ENCODE assay signal across 11 cellular contexts in genomic region chr12:108822458-108823205, GRCh38. TPM values are rescaled to one million over a fixed set of nuclear protein-coding genes. Genes with fewer than 3 reads are reported as not detected.
DNase-seq lines count a peak whose midpoint lies in the region; ATAC-seq and TF ChIP-seq lines count a peak whose summit lies in the region.
"Had no signal": no experiment of that assay in that cellular context is flagged by ENCODE, and none has a peak within 500 bp of the region (broad histone marks: within the 10 kb centered on the region; RNA-seq: fewer than 3 reads in every experiment).

No MANE protein-coding gene starts in this region.

- H3K9me3 Mint-ChIP-seq in CD14-positive monocyte (peaks cover 0 to 2% (median 0%) of the 10 kb centered on the region in 7 donors), chondrocyte (ENCODE audit: low read depth) (no peaks in the 10 kb centered on the region)
- H3K9me3 Mint-ChIP-seq in natural killer cell treated with Interleukin-12 subunit alpha and Interleukin-12 subunit beta and Interleukin-15 and Interleukin-18, amount 100 ng/mL, for 72 hours, result no peaks in the 10 kb centered on the region
- H3K9me3 Mint-ChIP-seq: stimulated activated naive CD8-positive, alpha-beta T cell treated with anti-CD3 and anti-CD28 coated beads, Interleukin-15, amount 100 ng/mL, for 72 hours had no signal

- H3K9me3 ChIP-seq in MG63, result no peaks in the 10 kb centered on the region

- H3K4me3 ChIP-seq in MG63, result no peak overlapping the region

- TF ChIP-seq CTCF in CD14-positive monocyte (IDR thresholded peaks at IDR 0.05) (no peak), chondrocyte (IDR thresholded peaks at IDR 0.05) (no peak)

- peaks cover 83% of the 10 kb centered on the region for H3K36me3 ChIP-seq in MG63

- H3K27me3 Mint-ChIP-seq in CD14-positive monocyte (ENCODE audit: low read depth in 3 of 3), result peaks cover 0 to 2% (median 0%) of the 10 kb centered on the region in 3 donors
- no peaks in the 10 kb centered on the region for H3K27me3 Mint-ChIP-seq in chondrocyte (ENCODE audit: low read depth)
- no peaks in the 10 kb centered on the region for H3K27me3 Mint-ChIP-seq in natural killer cell treated with Interleukin-12 subunit alpha and Interleukin-12 subunit beta and Interleukin-15 and Interleukin-18, amount 100 ng/mL, for 72 hours
- H3K27me3 Mint-ChIP-seq: activated CD4-positive, alpha-beta T cell treated with anti-CD3 and anti-CD28 coated beads for 36 hours; stimulated activated naive CD8-positive, alpha-beta T cell treated with anti-CD3 and anti-CD28 coated beads, Interleukin-15, amount 100 ng/mL, for 72 hours had no signal

- DNase-seq in CD14-positive monocyte (ENCODE audit: low spot score) (no peak), NCI-H146 (lab: John Stamatoyannopoulos, UW) (peak; percentile 45), chondrocyte (ENCODE audit: low spot score) (no peak), NCI-H345 (lab: John Stamatoyannopoulos, UW) (no peak), MG63 (no peak), iPS-NIHi7 (ENCODE audit: extremely low spot score) (no peak)
- no peak for DNase-seq in natural killer cell treated with Interleukin-12 subunit alpha and Interleukin-12 subunit beta and Interleukin-15 and Interleukin-18, amount 100 ng/mL, for 72 hours (ENCODE audit: low spot score)

- no peak for ATAC-seq in natural killer cell treated with Interleukin-12 subunit alpha and Interleukin-12 subunit beta and Interleukin-15 and Interleukin-18, amount 100 ng/mL, for 72 hours
- no peak for ATAC-seq in GM18505 (IDR thresholded peaks at IDR 0.05; ENCODE audit: unreplicated experiment)

- H3K27ac Mint-ChIP-seq in CD14-positive monocyte (peak overlapping the region; percentile 97 to 99 (median 98)), chondrocyte (ENCODE audit: unreplicated experiment) (peak overlapping the region; percentile 99)
- peak overlapping the region; percentile 95 to 98 for H3K27ac Mint-ChIP-seq in natural killer cell treated with Interleukin-12 subunit alpha and Interleukin-12 subunit beta and Interleukin-15 and Interleukin-18, amount 100 ng/mL, for 72 hours

- intact Hi-C loops in CD14-positive monocyte (cut with micrococcal nuclease), result loop anchor here (1.0 to 10.0 kb wide), 5 partner anchors 16 to 130 kb away; partner anchors contain the start of gene SSH1 (in 1 of the 2)

- H3K36me3 Mint-ChIP-seq in CD14-positive monocyte, result peaks cover 38 to 40% of the 10 kb centered on the region in 2 donors
- H3K36me3 Mint-ChIP-seq in chondrocyte (ENCODE audit: low read depth), result peaks cover 36% of the 10 kb centered on the region
- H3K36me3 Mint-ChIP-seq in natural killer cell treated with Interleukin-12 subunit alpha and Interleukin-12 subunit beta and Interleukin-15 and Interleukin-18, amount 100 ng/mL, for 72 hours, result no peaks in the 10 kb centered on the region

- peaks cover 89% of the 10 kb centered on the region for H3K4me1 Mint-ChIP-seq in CD14-positive monocyte
- peaks cover 89% of the 10 kb centered on the region for H3K4me1 Mint-ChIP-seq in chondrocyte (ENCODE audit: low read depth)
- H3K4me1 Mint-ChIP-seq in natural killer cell treated with Interleukin-12 subunit alpha and Interleukin-12 subunit beta and Interleukin-15 and Interleukin-18, amount 100 ng/mL, for 72 hours (ENCODE audit: low read depth in 2 of 2), result peaks cover 62 to 68% of the 10 kb centered on the region in 2 donors

- peak overlapping the region in 1 of 2 donors; percentile 49 for H3K4me3 Mint-ChIP-seq in CD14-positive monocyte
- no peak overlapping the region for H3K4me3 Mint-ChIP-seq in chondrocyte (ENCODE audit: unreplicated experiment)
- peak overlapping the region; percentile 35 for H3K4me3 Mint-ChIP-seq in natural killer cell treated with Interleukin-12 subunit alpha and Interleukin-12 subunit beta and Interleukin-15 and Interleukin-18, amount 100 ng/mL, for 72 hours
- H3K4me3 Mint-ChIP-seq: activated CD4-positive, alpha-beta T cell treated with anti-CD3 and anti-CD28 coated beads for 36 hours; stimulated activated naive CD8-positive, alpha-beta T cell treated with anti-CD3 and anti-CD28 coated beads, Interleukin-15, amount 100 ng/mL, for 72 hours had no signal

- TF ChIP-seq POLR2A in GM18505 (IDR thresholded peaks at IDR 0.05; ENCODE audit: borderline replicate concordance, extremely low read depth, insufficient read depth, insufficient read length), result no peak

- H3K27me3 ChIP-seq in MG63, result no peaks in the 10 kb centered on the region

RNA-seq across cellular contexts. Expression of gene SSH1, which starts 34.8 kb away (rescaled TPM):
- 1 to 10 TPM; 5.2 to 8.7 TPM for polyA plus RNA-seq in CD14-positive monocyte
- 125 to 138 TPM (median 127 TPM) in 3 replicates for total RNA-seq in chondrocyte
- total RNA-seq in natural killer cell treated with Interleukin-12 subunit alpha and Interleukin-12 subunit beta and Interleukin-15 and Interleukin-18, amount 100 ng/mL, for 72 hours, result 10 to 100 TPM; 40.5 to 73.9 TPM
- total RNA-seq in MG63 (2014; rRNA removed; shearing (Covaris generic); ENCODE audit: low replicate concordance), result 7.0 and 8.7 TPM in 2 replicates

RNA-seq across cellular contexts. Expression of gene DAO, which starts 57.3 kb away (rescaled TPM):
- polyA plus RNA-seq in CD14-positive monocyte, result not detected
- not detected in 3 replicates for total RNA-seq in chondrocyte
- not detected for total RNA-seq in natural killer cell treated with Interleukin-12 subunit alpha and Interleukin-12 subunit beta and Interleukin-15 and Interleukin-18, amount 100 ng/mL, for 72 hours
- total RNA-seq in MG63 (2014; rRNA removed; shearing (Covaris generic); ENCODE audit: low replicate concordance), result not detected in 2 replicates
- total RNA-seq: activated CD4-positive, alpha-beta T cell treated with anti-CD3 and anti-CD28 coated beads for 36 hours; HT1080 had no signal
